1 cellular context compared by ENCODE assay signal in the genomic region with DNA sequence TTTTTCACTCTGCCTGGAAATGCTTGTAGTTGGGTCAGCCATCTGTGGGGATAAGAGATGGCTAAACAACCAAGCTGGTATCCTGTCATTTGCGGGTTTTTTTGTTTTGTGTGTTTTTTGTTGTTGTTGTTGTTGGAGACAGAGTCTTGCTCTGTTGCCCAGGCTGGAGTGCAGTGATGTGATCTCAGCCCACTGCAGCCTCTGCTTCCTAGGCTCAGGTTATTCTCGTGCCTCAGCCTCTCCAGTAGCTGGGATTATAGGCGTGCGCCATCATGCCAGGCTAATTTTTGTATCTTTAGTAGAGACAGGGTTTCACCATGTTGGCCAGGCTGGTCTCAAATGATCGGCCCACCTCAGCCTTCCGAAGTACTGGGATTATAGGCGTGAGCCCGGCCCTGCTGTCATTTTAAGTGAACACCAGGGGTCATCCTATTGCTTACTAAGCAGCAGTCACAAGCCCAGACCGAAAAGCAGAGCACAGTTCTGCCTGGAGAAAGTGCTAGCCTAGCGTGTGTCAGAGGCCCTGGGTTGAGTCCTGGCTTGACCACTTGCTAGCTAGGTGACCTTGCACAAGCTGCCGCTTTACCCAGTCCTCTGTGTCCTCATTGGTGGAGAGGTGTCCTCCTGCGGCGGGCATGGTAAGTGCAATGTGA.
TF ChIP-seq lines count a peak whose summit lies in the region.

No MANE protein-coding gene starts in this region.

TF ChIP-seq in neural cell, 6 proteins besides CTCF, POLR2A, EP300 and RAD21:
- TF ChIP-seq, protein P1, sequence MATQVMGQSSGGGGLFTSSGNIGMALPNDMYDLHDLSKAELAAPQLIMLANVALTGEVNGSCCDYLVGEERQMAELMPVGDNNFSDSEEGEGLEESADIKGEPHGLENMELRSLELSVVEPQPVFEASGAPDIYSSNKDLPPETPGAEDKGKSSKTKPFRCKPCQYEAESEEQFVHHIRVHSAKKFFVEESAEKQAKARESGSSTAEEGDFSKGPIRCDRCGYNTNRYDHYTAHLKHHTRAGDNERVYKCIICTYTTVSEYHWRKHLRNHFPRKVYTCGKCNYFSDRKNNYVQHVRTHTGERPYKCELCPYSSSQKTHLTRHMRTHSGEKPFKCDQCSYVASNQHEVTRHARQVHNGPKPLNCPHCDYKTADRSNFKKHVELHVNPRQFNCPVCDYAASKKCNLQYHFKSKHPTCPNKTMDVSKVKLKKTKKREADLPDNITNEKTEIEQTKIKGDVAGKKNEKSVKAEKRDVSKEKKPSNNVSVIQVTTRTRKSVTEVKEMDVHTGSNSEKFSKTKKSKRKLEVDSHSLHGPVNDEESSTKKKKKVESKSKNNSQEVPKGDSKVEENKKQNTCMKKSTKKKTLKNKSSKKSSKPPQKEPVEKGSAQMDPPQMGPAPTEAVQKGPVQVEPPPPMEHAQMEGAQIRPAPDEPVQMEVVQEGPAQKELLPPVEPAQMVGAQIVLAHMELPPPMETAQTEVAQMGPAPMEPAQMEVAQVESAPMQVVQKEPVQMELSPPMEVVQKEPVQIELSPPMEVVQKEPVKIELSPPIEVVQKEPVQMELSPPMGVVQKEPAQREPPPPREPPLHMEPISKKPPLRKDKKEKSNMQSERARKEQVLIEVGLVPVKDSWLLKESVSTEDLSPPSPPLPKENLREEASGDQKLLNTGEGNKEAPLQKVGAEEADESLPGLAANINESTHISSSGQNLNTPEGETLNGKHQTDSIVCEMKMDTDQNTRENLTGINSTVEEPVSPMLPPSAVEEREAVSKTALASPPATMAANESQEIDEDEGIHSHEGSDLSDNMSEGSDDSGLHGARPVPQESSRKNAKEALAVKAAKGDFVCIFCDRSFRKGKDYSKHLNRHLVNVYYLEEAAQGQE (IDR thresholded peaks at IDR 0.05; ENCODE audit: borderline replicate concordance) = no peak
- TF ChIP-seq EZH2 (IDR thresholded peaks at IDR 0.05; ENCODE audit: borderline replicate concordance, insufficient read depth, low read length, poor library complexity, severe bottlenecking) (no peak), POLR2AphosphoS5 (IDR thresholded peaks at IDR 0.05) (no peak), TAF1 (IDR thresholded peaks at IDR 0.05; ENCODE audit: low read depth) (no peak), SMC3 (conservative IDR thresholded peaks at IDR 0.05; ENCODE audit: poor library complexity) (peak; percentile 75), MXI1 (conservative IDR thresholded peaks at IDR 0.05; ENCODE audit: poor library complexity, severe bottlenecking) (no peak)
